Comparison of ENCODE assay signal across 2 cellular contexts in genomic region chr7:128994575-128994974, GRCh38. TPM values are rescaled to one million over a fixed set of nuclear protein-coding genes. Genes with fewer than 3 reads are reported as not detected.
"Had no signal": no experiment of that assay in that cellular context is flagged by ENCODE, and none has a peak within 500 bp of the region (broad histone marks: within the 10 kb centered on the region; RNA-seq: fewer than 3 reads in every experiment).

No MANE protein-coding gene starts in this region.

RNA-seq across cellular contexts. Expression of gene IRF5, which starts 56.8 kb away (rescaled TPM):
- total RNA-seq: ascending aorta, cardiac muscle cell had no signal
- polyA plus RNA-seq: cardiac muscle cell had no signal
